Comparison of ENCODE assay signal across 14 cellular contexts in the genomic region with DNA sequence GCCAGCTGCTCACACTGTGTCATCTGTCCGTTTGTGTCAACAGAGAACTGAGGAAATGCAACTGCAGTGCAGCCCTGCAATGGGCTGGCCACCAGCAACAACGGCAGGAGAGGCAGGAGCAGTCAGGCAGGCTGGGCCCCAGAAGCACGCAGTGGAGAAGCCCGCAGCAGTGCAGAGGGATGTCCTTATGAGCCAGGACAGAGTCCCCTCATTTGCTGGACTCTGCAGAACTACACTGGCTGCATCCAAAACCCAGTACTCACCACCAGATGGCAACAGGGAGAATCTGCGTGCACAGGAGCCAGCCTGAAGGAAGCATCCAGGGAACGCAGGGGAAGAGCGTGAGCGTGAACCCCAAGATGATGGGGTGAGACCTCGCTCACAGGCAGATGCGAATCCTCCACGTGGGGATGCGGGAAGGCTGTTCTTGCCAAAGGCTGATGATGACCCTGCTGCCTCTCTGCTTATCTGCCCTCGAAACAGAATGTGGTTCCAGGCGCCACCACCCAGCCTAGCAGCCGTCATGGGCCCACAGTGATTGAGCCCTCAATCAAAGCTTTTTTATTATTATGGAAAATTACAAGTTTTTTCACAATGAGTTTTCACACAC.
DNase-seq lines count a peak whose midpoint lies in the region; ATAC-seq and TF ChIP-seq lines count a peak whose summit lies in the region.
"Had no signal": no experiment of that assay in that cellular context is flagged by ENCODE, and none has a peak within 500 bp of the region (broad histone marks: within the 10 kb centered on the region; RNA-seq: fewer than 3 reads in every experiment).

No MANE protein-coding gene starts in this region.

- H3K27ac Mint-ChIP-seq in osteocyte (ENCODE audit: unreplicated experiment): no peak overlapping the region
- H3K27ac Mint-ChIP-seq: activated T-cell treated with anti-CD3 and anti-CD28 coated beads, Interleukin-2, amount 50 U/mL, for 72 hours; brain had no signal

- H3K9me3 Mint-ChIP-seq in osteocyte (ENCODE audit: unreplicated experiment): peaks cover 21% of the 10 kb centered on the region

- H3K36me3 Mint-ChIP-seq in osteocyte (ENCODE audit: unreplicated experiment): no peaks in the 10 kb centered on the region

- no peaks in the 10 kb centered on the region for H3K4me1 Mint-ChIP-seq in osteocyte (ENCODE audit: unreplicated experiment)

- ATAC-seq in GM19324 (IDR thresholded peaks at IDR 0.05; ENCODE audit: low FRiP score, unreplicated experiment): no peak
- ATAC-seq: activated T-cell treated with anti-CD3 and anti-CD28 coated beads, Interleukin-2, amount 50 U/mL, for 72 hours had no signal

- in situ Hi-C loops in brain microvascular endothelial cell (cut with HindIII; ENCODE audit: low pct_ligation_motif_present, low sequenced_read_pairs): no loop called here

- peak; percentile 70 for TF ChIP-seq CTCF in LNCaP clone FGC (IDR thresholded peaks at IDR 0.05; ENCODE audit: control insufficient read depth, extremely low read depth, insufficient read depth)
- TF ChIP-seq CTCF in brain microvascular endothelial cell (IDR thresholded peaks at IDR 0.05; ENCODE audit: low read depth, low read length, missing control alignments): peak; percentile 17
- TF ChIP-seq CTCF in osteocyte (IDR thresholded peaks at IDR 0.05): no peak

- no peak overlapping the region for H3K27ac ChIP-seq in brain microvascular endothelial cell
- H3K27ac ChIP-seq: pancreas, thoracic aorta had no signal

- DNase-seq in NCI-H2227 (lab: John Stamatoyannopoulos, UW; ENCODE audit: unreplicated experiment) (peak; percentile 15), NCI-H2227 treated with DMSO at 0.1 percent for 48 hours (lab: John Stamatoyannopoulos, UW) (no peak), LNCaP clone FGC (ENCODE audit: low read depth) (no peak), brain microvascular endothelial cell (peak; percentile 5), osteocyte (ENCODE audit: extremely low spot score, unreplicated experiment) (peak; percentile 71), GDM1 (lab: John Stamatoyannopoulos, UW) (no peak), NCI-H2029 treated with DMSO at 0.1 percent for 48 hours (lab: John Stamatoyannopoulos, UW) (no peak)
- DNase-seq: activated T-cell treated with anti-CD3 and anti-CD28 coated beads, Interleukin-2, amount 50 U/mL, for 72 hours; kidney glomerular epithelial cell; NCI-H446 had no signal

- no peaks in the 10 kb centered on the region for H3K36me3 ChIP-seq in brain microvascular endothelial cell (replicated peaks)
- H3K36me3 ChIP-seq: pancreas, thoracic aorta had no signal

- no peak overlapping the region for H3K4me3 ChIP-seq in LNCaP clone FGC (ENCODE audit: low read depth, low read length)
- no peak overlapping the region for H3K4me3 ChIP-seq in brain microvascular endothelial cell (ENCODE audit: low read depth, low read length)
- H3K4me3 ChIP-seq: pancreas, thoracic aorta had no signal

- no peaks in the 10 kb centered on the region for H3K27me3 Mint-ChIP-seq in osteocyte (ENCODE audit: unreplicated experiment)

- H3K27me3 ChIP-seq in brain microvascular endothelial cell (replicated peaks): no peaks in the 10 kb centered on the region
- H3K27me3 ChIP-seq: pancreas had no signal

- no peak overlapping the region for H3K4me3 Mint-ChIP-seq in osteocyte (ENCODE audit: unreplicated experiment)
- H3K4me3 Mint-ChIP-seq: activated T-cell treated with anti-CD3 and anti-CD28 coated beads, Interleukin-2, amount 50 U/mL, for 72 hours; brain had no signal

Comparison
In these comparisons a context has a peak if more than half of its experiments do, and no peak if none do; other contexts are left out.
1. DNase-seq: peak in NCI-H2227 (single experiment), brain microvascular endothelial cell (single experiment) and osteocyte (single experiment); none in NCI-H2227 treated with DMSO at 0.1 percent for 48 hours (single experiment), LNCaP clone FGC (single experiment), GDM1 (single experiment) and NCI-H2029 treated with DMSO at 0.1 percent for 48 hours (single experiment).